Comparison of ENCODE assay signal across 8 cellular contexts in genomic region chr7:6393667-6394056, GRCh38. TPM values are rescaled to one million over a fixed set of nuclear protein-coding genes. Genes with fewer than 3 reads are reported as not detected.
DNase-seq lines count a peak whose midpoint lies in the region; ATAC-seq and TF ChIP-seq lines count a peak whose summit lies in the region.

No MANE protein-coding gene starts in this region.

- ATAC-seq in HG02571 (IDR thresholded peaks at IDR 0.05; ENCODE audit: unreplicated experiment), result peak; percentile 3
- peak in 1 of 2 donors; percentile 1 for ATAC-seq in stimulated activated naive B cell treated with anti-CD40 and anti-IgM and Interleukin-4, amounts not matched to agents 10 μg/mL and 1 μg/mL and 100 μg/mL, for 72 hours (replicated peaks)
- ATAC-seq in omental fat pad (ENCODE audit: low FRiP score), result no peak

- peaks cover 60% of the 10 kb centered on the region for H3K36me3 Mint-ChIP-seq in activated T-helper 2 cell treated with anti-CD3 and anti-CD28 coated beads, Interferon-gamma antibody, Interleukin-2, Interleukin-4, amounts not matched to agents 10 μg/mL and 5 μg/mL and 100 μg/mL, durations not matched to agents 14 hours and 24 hours and 36 hours (ENCODE audit: low read depth)
- H3K36me3 Mint-ChIP-seq in immature natural killer cell, result peaks cover 0 to 19% (median 3%) of the 10 kb centered on the region in 3 donors
- H3K36me3 Mint-ChIP-seq in stimulated activated naive B cell treated with anti-CD40 and anti-IgM and Interleukin-4, amounts not matched to agents 10 μg/mL and 1 μg/mL and 100 μg/mL, for 72 hours, result peaks cover 39 to 49% of the 10 kb centered on the region in 2 donors

- DNase-seq in activated T-helper 2 cell treated with anti-CD3 and anti-CD28 coated beads, Interferon-gamma antibody, Interleukin-2, Interleukin-4, amounts not matched to agents 10 μg/mL and 5 μg/mL and 100 μg/mL, durations not matched to agents 14 hours and 24 hours and 36 hours (ENCODE audit: low spot score), result no peak
- DNase-seq in immature natural killer cell (no peak), cerebellar cortex (ENCODE audit: low spot score) (no peak), NCI-H146 treated with DMSO at 0.1 percent for 48 hours (lab: John Stamatoyannopoulos, UW; ENCODE audit: unreplicated experiment) (no peak), CD1c-positive myeloid dendritic cell (ENCODE audit: extremely low spot score) (no peak), omental fat pad (ENCODE audit: low spot score) (no peak)
- no peak for DNase-seq in stimulated activated naive B cell treated with anti-CD40 and anti-IgM and Interleukin-4, amounts not matched to agents 10 μg/mL and 1 μg/mL and 100 μg/mL, for 72 hours

- peaks cover 39% of the 10 kb centered on the region for H3K4me1 Mint-ChIP-seq in activated T-helper 2 cell treated with anti-CD3 and anti-CD28 coated beads, Interferon-gamma antibody, Interleukin-2, Interleukin-4, amounts not matched to agents 10 μg/mL and 5 μg/mL and 100 μg/mL, durations not matched to agents 14 hours and 24 hours and 36 hours (ENCODE audit: low read depth)
- H3K4me1 Mint-ChIP-seq in immature natural killer cell, result peaks cover 54 to 66% of the 10 kb centered on the region in 2 donors
- peaks cover 37 to 69% of the 10 kb centered on the region in 2 donors for H3K4me1 Mint-ChIP-seq in stimulated activated naive B cell treated with anti-CD40 and anti-IgM and Interleukin-4, amounts not matched to agents 10 μg/mL and 1 μg/mL and 100 μg/mL, for 72 hours

- H3K27me3 Mint-ChIP-seq in activated T-helper 2 cell treated with anti-CD3 and anti-CD28 coated beads, Interferon-gamma antibody, Interleukin-2, Interleukin-4, amounts not matched to agents 10 μg/mL and 5 μg/mL and 100 μg/mL, durations not matched to agents 14 hours and 24 hours and 36 hours (ENCODE audit: low read depth), result no peaks in the 10 kb centered on the region
- H3K27me3 Mint-ChIP-seq in immature natural killer cell (ENCODE audit: low read depth in 3 of 3), result peaks cover 0 to 8% (median 2%) of the 10 kb centered on the region in 3 donors
- H3K27me3 Mint-ChIP-seq in stimulated activated naive B cell treated with anti-CD40 and anti-IgM and Interleukin-4, amounts not matched to agents 10 μg/mL and 1 μg/mL and 100 μg/mL, for 72 hours, result no peaks in the 10 kb centered on the region

- H3K27ac Mint-ChIP-seq in activated T-helper 2 cell treated with anti-CD3 and anti-CD28 coated beads, Interferon-gamma antibody, Interleukin-2, Interleukin-4, amounts not matched to agents 10 μg/mL and 5 μg/mL and 100 μg/mL, durations not matched to agents 14 hours and 24 hours and 36 hours, result peak overlapping the region; percentile 82
- peak overlapping the region; percentile 53 to 83 (median 74) for H3K27ac Mint-ChIP-seq in immature natural killer cell
- peak overlapping the region; percentile 97 for H3K27ac Mint-ChIP-seq in stimulated activated naive B cell treated with anti-CD40 and anti-IgM and Interleukin-4, amounts not matched to agents 10 μg/mL and 1 μg/mL and 100 μg/mL, for 72 hours

- no peak overlapping the region for H3K4me3 Mint-ChIP-seq in activated T-helper 2 cell treated with anti-CD3 and anti-CD28 coated beads, Interferon-gamma antibody, Interleukin-2, Interleukin-4, amounts not matched to agents 10 μg/mL and 5 μg/mL and 100 μg/mL, durations not matched to agents 14 hours and 24 hours and 36 hours (ENCODE audit: low read depth)
- H3K4me3 Mint-ChIP-seq in immature natural killer cell, result peak overlapping the region in 1 of 5 donors; percentile 8
- peak overlapping the region; percentile 41 to 42 for H3K4me3 Mint-ChIP-seq in stimulated activated naive B cell treated with anti-CD40 and anti-IgM and Interleukin-4, amounts not matched to agents 10 μg/mL and 1 μg/mL and 100 μg/mL, for 72 hours

- no peak for TF ChIP-seq CTCF in omental fat pad (IDR thresholded peaks at IDR 0.05)

- intact Hi-C loops in activated T-helper 2 cell treated with anti-CD3 and anti-CD28 coated beads, Interferon-gamma antibody, Interleukin-2, Interleukin-4, amounts not matched to agents 10 μg/mL and 5 μg/mL and 100 μg/mL, durations not matched to agents 14 hours and 24 hours and 36 hours (cut with micrococcal nuclease), result no loop called here

- H3K9me3 Mint-ChIP-seq in activated T-helper 2 cell treated with anti-CD3 and anti-CD28 coated beads, Interferon-gamma antibody, Interleukin-2, Interleukin-4, amounts not matched to agents 10 μg/mL and 5 μg/mL and 100 μg/mL, durations not matched to agents 14 hours and 24 hours and 36 hours, result no peaks in the 10 kb centered on the region
- no peaks in the 10 kb centered on the region for H3K9me3 Mint-ChIP-seq in immature natural killer cell
- H3K9me3 Mint-ChIP-seq in stimulated activated naive B cell treated with anti-CD40 and anti-IgM and Interleukin-4, amounts not matched to agents 10 μg/mL and 1 μg/mL and 100 μg/mL, for 72 hours, result no peaks in the 10 kb centered on the region

RNA-seq across cellular contexts. Expression of gene RAC1, which starts 19.3 kb away (rescaled TPM):
- 174 and 175 TPM in 2 replicates for total RNA-seq in activated T-helper 2 cell treated with anti-CD3 and anti-CD28 coated beads, Interferon-gamma antibody, Interleukin-2, Interleukin-4, amounts not matched to agents 10 μg/mL and 5 μg/mL and 100 μg/mL, durations not matched to agents 14 hours and 24 hours and 36 hours
- 100 to 1,000 TPM; 324 to 389 (median 386) TPM for polyA plus RNA-seq in immature natural killer cell
- 100 to 1,000 TPM in 3 of 4 donors, 10 to 100 TPM in 1; 87.5 to 142 (median 116) TPM for total RNA-seq in omental fat pad

RNA-seq across cellular contexts. Expression of gene FAM220A, which starts 44.9 kb away (rescaled TPM):
- total RNA-seq in activated T-helper 2 cell treated with anti-CD3 and anti-CD28 coated beads, Interferon-gamma antibody, Interleukin-2, Interleukin-4, amounts not matched to agents 10 μg/mL and 5 μg/mL and 100 μg/mL, durations not matched to agents 14 hours and 24 hours and 36 hours, result 7.6 and 8.9 TPM in 2 replicates
- polyA plus RNA-seq in immature natural killer cell, result 1 to 10 TPM; 1.9 to 6.2 (median 5.7) TPM
- 10 to 100 TPM in 3 of 4 donors, 1 to 10 TPM in 1; 9.9 to 18.0 (median 14.2) TPM for total RNA-seq in omental fat pad

RNA-seq across cellular contexts. Expression of gene DAGLB, which starts 54.1 kb away (rescaled TPM):
- total RNA-seq in activated T-helper 2 cell treated with anti-CD3 and anti-CD28 coated beads, Interferon-gamma antibody, Interleukin-2, Interleukin-4, amounts not matched to agents 10 μg/mL and 5 μg/mL and 100 μg/mL, durations not matched to agents 14 hours and 24 hours and 36 hours, result 21.8 and 22.3 TPM in 2 replicates
- 10 to 100 TPM in 1 of 3 donors, 1 to 10 TPM in 2; 6.0 to 12.6 (median 7.4) TPM for polyA plus RNA-seq in immature natural killer cell
- 10 to 100 TPM; 10.7 to 25.9 (median 16.3) TPM for total RNA-seq in omental fat pad
